In genomic region chr12:126908765-126909142, GRCh38 we compare ENCODE assay signal across 32 cellular contexts.
"Had no signal": no experiment of that assay in that cellular context is flagged by ENCODE, and none has a peak within 500 bp of the region (broad histone marks: within the 10 kb centered on the region; RNA-seq: fewer than 3 reads in every experiment).

No MANE protein-coding gene starts in this region.

- H3K4me3 ChIP-seq: MG63, Peyer's patch, SJSA1 had no signal

- H3K27me3 ChIP-seq: MG63, Peyer's patch, SJSA1 had no signal

- H3K36me3 ChIP-seq: MG63, Peyer's patch, SJSA1 had no signal

- H3K9me2 ChIP-seq: SK-N-SH had no signal

- DNase-seq: Kasumi-1, KG1, MG63, NCI-H1048, NCI-H1092 treated with DMSO at 0.1 percent for 48 hours, NCI-H1105 treated with DMSO at 0.1 percent for 48 hours, NCI-H1417, NCI-H1436, NCI-H146, NCI-H1694, NCI-H187, NCI-H1930, NCI-H2029 treated with DMSO at 0.1 percent for 48 hours, NCI-H2081 treated with DMSO at 0.1 percent for 48 hours, NCI-H2107, NCI-H2171, NCI-H226, NCI-H446 treated with DMSO at 0.1 percent for 48 hours, NCI-H510A, NCI-H524, NCI-H526, NCI-H69, NCI-H748 treated with DMSO at 0.1 percent for 48 hours, NCI-H82, PC-3, Peyer's patch, Right ventricle myocardium superior, RPMI8226, SHP77 treated with DMSO at 0.1 percent for 48 hours, SK-N-SH, SW 1271 had no signal

- H3K4me2 ChIP-seq: SK-N-SH had no signal

- H3K9ac ChIP-seq: SK-N-SH had no signal

- H3K9me3 ChIP-seq: MG63, Peyer's patch, SJSA1, SK-N-SH had no signal

- H3K27ac ChIP-seq: Peyer's patch, SJSA1 had no signal
